ENCODE assay signal across 16 cellular contexts in the genomic region with DNA sequence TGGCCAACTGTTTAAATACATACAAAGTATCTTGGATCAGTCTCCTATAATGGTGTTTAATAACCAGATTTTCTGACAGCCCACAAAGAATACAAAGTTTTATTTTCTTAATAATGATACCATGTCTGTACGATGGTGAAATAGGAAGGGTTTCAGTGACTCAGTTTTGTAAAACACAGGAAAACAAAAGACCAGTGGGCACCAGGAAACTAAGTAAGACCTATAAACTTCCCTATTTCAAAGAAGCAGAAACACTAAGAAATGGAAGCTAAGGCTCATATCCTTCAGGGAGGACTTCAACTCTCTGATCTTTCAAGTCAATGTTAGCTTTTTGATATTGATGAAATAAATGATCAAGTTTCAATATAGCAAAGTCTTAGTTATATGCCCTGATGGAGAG.
DNase-seq lines count a peak whose midpoint lies in the region; ATAC-seq and TF ChIP-seq lines count a peak whose summit lies in the region.
"Had no signal": no experiment of that assay in that cellular context is flagged by ENCODE, and none has a peak within 500 bp of the region (broad histone marks: within the 10 kb centered on the region; RNA-seq: fewer than 3 reads in every experiment).

No MANE protein-coding gene starts in this region.

- no peak for DNase-seq in GM23338 (ENCODE audit: low spot score)
- DNase-seq in NOMO-1 (lab: John Stamatoyannopoulos, UW; ENCODE audit: unreplicated experiment in 2 of 2) = peak; percentile 22 to 88
- no peak for DNase-seq in adipocyte (ENCODE audit: low read depth)
- DNase-seq in T1000 (lab: John Stamatoyannopoulos, UW) = no peak
- DNase-seq in esophagus squamous epithelium (lab: John Stamatoyannopoulos, UW) = no peak
- DNase-seq: activated CD4-positive, alpha-beta T cell treated with anti-CD3 and anti-CD28 coated beads, Interleukin-2, amount 10 ng/mL, durations not matched to agents 7 days and 5 days; activated naive CD4-positive, alpha-beta T cell treated with anti-CD3 and anti-CD28 coated beads, Interleukin-2, amount 50 U/mL, for 16 hours; Calu3; NCI-H1436; NCI-H526 treated with DMSO at 0.1 percent for 48 hours; right cardiac atrium; testis had no signal

- no peaks in the 10 kb centered on the region for H3K9me2 ChIP-seq in GM23338 (ENCODE audit: insufficient read depth)

- H3K79me2 ChIP-seq in GM23338 (replicated peaks; ENCODE audit: insufficient read depth) = no peaks in the 10 kb centered on the region

- no peaks in the 10 kb centered on the region for H3K9me3 ChIP-seq in adipocyte (ENCODE audit: control insufficient read depth, low read length)
- no peaks in the 10 kb centered on the region for H3K9me3 ChIP-seq in neutrophil
- H3K9me3 ChIP-seq in esophagus squamous epithelium = no peaks in the 10 kb centered on the region
- H3K9me3 ChIP-seq: SJSA1, testis had no signal

- no peak overlapping the region for H3K27ac Mint-ChIP-seq in GM23338
- H3K27ac Mint-ChIP-seq: activated CD4-positive, alpha-beta T cell treated with anti-CD3 and anti-CD28 coated beads, Interleukin-2, amount 10 ng/mL, durations not matched to agents 7 days and 5 days had no signal

- H3F3A ChIP-seq in GM23338 (replicated peaks; ENCODE audit: low read depth) = no peaks in the 10 kb centered on the region

- no peak for TF ChIP-seq POLR2A in esophagus squamous epithelium (IDR thresholded peaks at IDR 0.05)

- H4K20me1 ChIP-seq in GM23338 (replicated peaks; ENCODE audit: insufficient read depth) = no peaks in the 10 kb centered on the region

- H3K4me3 ChIP-seq in GM23338 (no peak overlapping the region), adipocyte (ENCODE audit: low read length) (peak overlapping the region; percentile 30), neutrophil (ENCODE audit: low read depth in 1 of 2, low read length in 1 of 2) (peak overlapping the region in 1 of 2 experiments; percentile 23), esophagus squamous epithelium (no peak overlapping the region)
- H3K4me3 ChIP-seq: coronary artery, SJSA1, testis had no signal

- no peaks in the 10 kb centered on the region for H3K27me3 ChIP-seq in GM23338 (ENCODE audit: insufficient read depth)
- no peaks in the 10 kb centered on the region for H3K27me3 ChIP-seq in adipocyte (replicated peaks; ENCODE audit: control insufficient read depth, insufficient read depth, low read length)
- H3K27me3 ChIP-seq in neutrophil = no peaks in the 10 kb centered on the region
- H3K27me3 ChIP-seq in esophagus squamous epithelium = no peaks in the 10 kb centered on the region
- H3K27me3 ChIP-seq: SJSA1, testis had no signal

- H3K36me3 Mint-ChIP-seq in GM23338 (ENCODE audit: low read depth) = peaks cover 5% of the 10 kb centered on the region; the same call in 1 of the 3 replicates

- intact Hi-C loops in esophagus squamous epithelium (cut with DNase I) = no loop called here

- H3K36me3 ChIP-seq in GM23338 (ENCODE audit: insufficient read depth) (no peaks in the 10 kb centered on the region), adipocyte (ENCODE audit: control insufficient read depth, insufficient read depth, low read length, severe bottlenecking) (no peaks in the 10 kb centered on the region), neutrophil (no peaks in the 10 kb centered on the region), esophagus squamous epithelium (no peaks in the 10 kb centered on the region)
- H3K36me3 ChIP-seq: SJSA1 had no signal

- H2AFZ ChIP-seq in GM23338 = peak overlapping the region; percentile 8; the same call in 1 of the 2 replicates

- TF ChIP-seq CTCF in GM23338 (conservative IDR thresholded peaks at IDR 0.05; ENCODE audit: low read depth in 2 of 2) (no peak), neutrophil (IDR thresholded peaks at IDR 0.05) (no peak), esophagus squamous epithelium (IDR thresholded peaks at IDR 0.05) (no peak)

- ATAC-seq in GM23338 (no peak), HG02970 (IDR thresholded peaks at IDR 0.05; ENCODE audit: low FRiP score, unreplicated experiment) (no peak)

- peak overlapping the region; percentile 54 for H3K9ac ChIP-seq in adipocyte (ENCODE audit: low read length)

- no peak overlapping the region for H3K4me3 Mint-ChIP-seq in GM23338
- H3K4me3 Mint-ChIP-seq: activated CD4-positive, alpha-beta T cell treated with anti-CD3 and anti-CD28 coated beads, Interleukin-2, amount 10 ng/mL, durations not matched to agents 7 days and 5 days had no signal

- H3K4me1 ChIP-seq in GM23338 (ENCODE audit: insufficient read depth) (peaks cover 5% of the 10 kb centered on the region; the same call in 1 of the 2 replicates), adipocyte (ENCODE audit: control insufficient read depth, insufficient read depth, low read length) (peaks cover 46% of the 10 kb centered on the region), neutrophil (ENCODE audit: control insufficient read depth in 1 of 2, insufficient read depth in 1 of 2, low read depth in 1 of 2, low read length in 1 of 2) (peaks cover 66% of the 10 kb centered on the region in 2 experiments), esophagus squamous epithelium (peaks cover 6 to 27% (median 22%) of the 10 kb centered on the region in 3 donors)
- H3K4me1 ChIP-seq: SJSA1, testis had no signal

- no peak overlapping the region for H3K4me2 ChIP-seq in GM23338

- WGBS in esophagus squamous epithelium, 2 donors = 18 to 27% methylated on average over 1 of the region's 1 CpG

- H3K27me3 Mint-ChIP-seq in GM23338 (ENCODE audit: insufficient read depth, low read depth, poor library complexity) = peaks cover 5% of the 10 kb centered on the region
- H3K27me3 Mint-ChIP-seq: activated CD4-positive, alpha-beta T cell treated with anti-CD3 and anti-CD28 coated beads, Interleukin-2, amount 10 ng/mL, durations not matched to agents 7 days and 5 days had no signal

- peaks cover 11% of the 10 kb centered on the region for H3K4me1 Mint-ChIP-seq in GM23338

- H3K9me3 Mint-ChIP-seq in GM23338 = peaks cover 10% of the 10 kb centered on the region

- H3K27ac ChIP-seq in GM23338 (ENCODE audit: low read depth) (no peak overlapping the region), neutrophil (peak overlapping the region; percentile 98), esophagus squamous epithelium (peak overlapping the region in 2 of 4 donors; percentile 3 to 65)
- H3K27ac ChIP-seq: SJSA1, testis had no signal

TF ChIP-seq in GM23338, 12 proteins besides CTCF, POLR2A, EP300 and RAD21:
- TF ChIP-seq NANOG (IDR thresholded peaks at IDR 0.05; ENCODE audit: borderline replicate concordance) (no peak), EZH2 (IDR thresholded peaks at IDR 0.05; ENCODE audit: low read depth, unreplicated experiment) (no peak)

Comparison
In these comparisons a context has a peak if more than half of its experiments do, and no peak if none do; other contexts are left out.
1. DNase-seq: peak in NOMO-1 (2 of 2); none in GM23338 (single experiment), adipocyte (single experiment), T1000 (single experiment) and esophagus squamous epithelium (single experiment).